In the genomic region with DNA sequence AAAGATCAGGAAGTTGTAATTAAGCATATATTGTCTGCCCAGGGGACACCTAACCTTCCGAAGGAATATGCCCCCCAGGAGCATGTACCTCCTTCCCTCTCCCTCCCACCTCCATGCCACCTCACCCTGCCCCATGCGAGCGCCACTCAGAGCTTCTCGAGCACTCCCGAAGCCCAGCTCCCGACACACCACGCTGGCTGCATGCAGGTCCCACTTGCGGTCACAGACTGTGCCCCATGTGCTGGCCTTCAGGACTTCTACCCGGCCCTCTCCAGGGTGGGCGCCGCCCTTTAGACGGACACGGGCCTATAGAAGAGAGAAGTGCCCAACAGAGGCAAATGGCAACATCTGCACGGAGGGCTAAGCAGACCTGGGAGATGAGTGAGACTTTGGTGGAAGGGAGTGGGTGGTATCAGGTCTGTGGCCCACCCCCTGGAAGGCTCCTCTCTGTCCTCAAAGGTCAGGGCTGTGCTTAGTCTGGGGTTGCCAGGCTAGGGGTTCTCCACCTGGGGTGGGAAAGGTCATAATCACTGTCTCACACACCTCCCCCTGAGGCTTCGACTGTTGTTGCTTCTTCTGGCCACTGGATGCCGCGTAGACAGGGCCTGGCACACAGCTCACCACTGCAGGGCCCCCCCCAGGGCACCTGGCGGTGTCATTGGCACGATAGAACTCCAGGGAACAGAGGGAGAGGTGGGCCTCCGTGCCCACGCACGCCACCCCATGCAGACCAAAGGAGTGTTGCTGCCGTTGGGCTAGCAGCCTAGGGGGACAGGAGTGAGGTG, we compare ENCODE assay signal across 18 cellular contexts. TPM values are rescaled to one million over a fixed set of nuclear protein-coding genes. Genes with fewer than 3 reads are reported as not detected.
"Had no signal": no experiment of that assay in that cellular context is flagged by ENCODE, and none has a peak within 500 bp of the region (broad histone marks: within the 10 kb centered on the region; RNA-seq: fewer than 3 reads in every experiment).

No MANE protein-coding gene starts in this region.

- H3K4me3 ChIP-seq: adrenal gland, gastroesophageal sphincter had no signal

- H3K36me3 Mint-ChIP-seq: mesothelial cell of epicardium had no signal

- ATAC-seq: activated T-helper 17 cell treated with anti-CD3 and anti-CD28 coated beads, Interleukin-2, amount 50 U/mL, for 72 hours; effector memory CD8-positive, alpha-beta T cell; gastroesophageal sphincter; T-cell had no signal

- H3K27me3 ChIP-seq: adrenal gland had no signal

- H3K4me1 ChIP-seq: adrenal gland had no signal

- H3K9me3 Mint-ChIP-seq: activated naive CD4-positive, alpha-beta T cell treated with anti-CD3 and anti-CD28 coated beads for 36 hours; activated T-helper 17 cell treated with anti-CD3 and anti-CD28 coated beads, Interleukin-2, amount 50 U/mL, for 72 hours; dendritic cell treated with granulocyte-macrophage colony-stimulating factor and Interleukin-4, amounts not matched to agents 40 ng/mL and 50 ng/mL, for 4 days; effector memory CD8-positive, alpha-beta T cell; mesothelial cell of epicardium; neural crest cell; T-cell had no signal

- DNase-seq: activated CD4-positive, alpha-beta T cell treated with anti-CD3 and anti-CD28 coated beads for 48 hours; activated naive CD4-positive, alpha-beta T cell treated with anti-CD3 and anti-CD28 coated beads for 36 hours; activated T-cell treated with anti-CD3 and anti-CD28 coated beads for 4 hours; adrenal gland; caudate nucleus; effector memory CD8-positive, alpha-beta T cell; kidney glomerular epithelial cell; small intestine; T-cell; T1000; trophoblast cell had no signal

- H3K4me3 Mint-ChIP-seq: activated naive CD4-positive, alpha-beta T cell treated with anti-CD3 and anti-CD28 coated beads for 36 hours; activated T-helper 17 cell treated with anti-CD3 and anti-CD28 coated beads, Interleukin-2, amount 50 U/mL, for 72 hours; dendritic cell treated with granulocyte-macrophage colony-stimulating factor and Interleukin-4, amounts not matched to agents 40 ng/mL and 50 ng/mL, for 4 days; effector memory CD8-positive, alpha-beta T cell; mesothelial cell of epicardium; neural crest cell; T-cell had no signal

- H3K9me3 ChIP-seq: adrenal gland, gastroesophageal sphincter had no signal

- FAIRE-seq: small intestine had no signal

- H3K27ac Mint-ChIP-seq: activated naive CD4-positive, alpha-beta T cell treated with anti-CD3 and anti-CD28 coated beads for 36 hours; activated T-helper 17 cell treated with anti-CD3 and anti-CD28 coated beads, Interleukin-2, amount 50 U/mL, for 72 hours; dendritic cell treated with granulocyte-macrophage colony-stimulating factor and Interleukin-4, amounts not matched to agents 40 ng/mL and 50 ng/mL, for 4 days; mesothelial cell of epicardium; T-cell had no signal

- H3K27ac ChIP-seq: adrenal gland, epithelial cell of prostate, gastroesophageal sphincter had no signal

RNA-seq across cellular contexts. Expression of gene DQX1, which starts 10.3 kb away (rescaled TPM):
- total RNA-seq: gastroesophageal sphincter, myocyte had no signal
